In genomic region chr10:97292097-97292861, GRCh38 we compare ENCODE assay signal across 8 cellular contexts. TPM values are rescaled to one million over a fixed set of nuclear protein-coding genes. Genes with fewer than 3 reads are reported as not detected.
DNase-seq lines count a peak whose midpoint lies in the region; ATAC-seq, FAIRE-seq and TF ChIP-seq lines count a peak whose summit lies in the region.

Gene ARHGAP19 (minus strand): TSS chr10:97292637. CDS start chr10:97292627, 10 bp downstream.

- POLR2A ChIA-PET in T-cell (lab: Charles Lee) = interaction anchor here in 1 of 2 donors (0.5 kb wide), 1 partner anchor 138 kb away, joined by 9 read pairs; no protein-coding TSS in a partner anchor

- WGBS in adrenal gland, 4 donors = 0 to 1% (median 1%) methylated on average over 33 to 55 of the region's 55 CpGs
- no CpG with 5 or more reads among the region's 55 CpGs for WGBS in trophoblast cell (ENCODE audit: extremely low coverage, insufficient coverage, insufficient read length)

- no peak within 1 kb of the TSS for H2AK5ac ChIP-seq in trophoblast cell (ENCODE audit: low read length)

- H4K12ac ChIP-seq in trophoblast cell (ENCODE audit: low read depth, low read length) = peak within 1 kb of the TSS; percentile 72

- H2BK12ac ChIP-seq in trophoblast cell (ENCODE audit: low read length) = no peak within 1 kb of the TSS

- no peak within 1 kb of the TSS for H3K23ac ChIP-seq in trophoblast cell (ENCODE audit: low read length)

- H3K18ac ChIP-seq in trophoblast cell (ENCODE audit: low read length) = peak within 1 kb of the TSS; percentile 78

- peak within 1 kb of the TSS; percentile 38 for H3K4ac ChIP-seq in trophoblast cell (ENCODE audit: low read depth, low read length)

- peaks cover 22 to 28% (median 22%) of the 10 kb centered on the region in 3 donors for H3K4me1 Mint-ChIP-seq in T-cell
- H3K4me1 Mint-ChIP-seq in type B pancreatic cell (ENCODE audit: unreplicated experiment) = peaks cover 10% of the 10 kb centered on the region

- peak within 1 kb of the TSS; percentile 77 for H2BK5ac ChIP-seq in trophoblast cell (ENCODE audit: low read depth, low read length, poor library complexity)

- H3K36me3 Mint-ChIP-seq in T-cell (peaks cover 3% of the 10 kb centered on the region), type B pancreatic cell (peaks cover 3% of the 10 kb centered on the region)

- peak within 1 kb of the TSS; percentile 77 for H4K91ac ChIP-seq in trophoblast cell (ENCODE audit: low read depth, low read length)

- peaks cover 4% of the 10 kb centered on the region for H3K79me1 ChIP-seq in trophoblast cell (ENCODE audit: low read length)

- H3K27me3 ChIP-seq in adrenal gland (no peaks in the 10 kb centered on the region), trophoblast cell (ENCODE audit: insufficient read depth, low read length) (no peaks in the 10 kb centered on the region)

- H3K4me1 ChIP-seq in adrenal gland (replicated peaks in 1 of 2) (peaks cover 0 to 8% of the 10 kb centered on the region in 2 donors), trophoblast cell (ENCODE audit: control insufficient read depth in 1 of 2, insufficient read depth in 2 of 2, low read length in 2 of 2) (peaks cover 0 to 2% of the 10 kb centered on the region in 2 experiments)

- H3K9me3 Mint-ChIP-seq in T-cell (no peaks in the 10 kb centered on the region), type B pancreatic cell (no peaks in the 10 kb centered on the region)

- H3K4me3 Mint-ChIP-seq in T-cell = peak within 1 kb of the TSS; percentile 84 to 97 (median 89)
- peak within 1 kb of the TSS; percentile 93 for H3K4me3 Mint-ChIP-seq in type B pancreatic cell

- CTCF ChIA-PET in T-cell (lab: Charles Lee) = interaction anchor here (0.5 to 1.2 kb wide), 3 partner anchors 10 to 747 kb away, joined by 3 to 8 read pairs (median 3); no protein-coding TSS in a partner anchor

- H3K14ac ChIP-seq in trophoblast cell (ENCODE audit: low read length) = peak within 1 kb of the TSS; percentile 80

- H3K9me3 ChIP-seq in adrenal gland (replicated peaks in 1 of 3) (no peaks in the 10 kb centered on the region), trophoblast cell (ENCODE audit: insufficient read depth, low read depth, low read length) (no peaks in the 10 kb centered on the region)

- intact Hi-C loops in adrenal gland (cut with DNase I) = no loop called here
- intact Hi-C loops in cardiac septum (cut with DNase I) = loop anchor here (2.0 to 5.0 kb wide), 2 partner anchors 27 to 40 kb away; partner anchors contain the start of genes FRAT1 and FRAT2

- ATAC-seq in HG02840 (IDR thresholded peaks at IDR 0.05; ENCODE audit: low FRiP score, unreplicated experiment) = peak; percentile 99
- ATAC-seq in T-cell (replicated peaks in 1 of 4) = peak; percentile 99

- no peaks in the 10 kb centered on the region for H3K36me3 ChIP-seq in adrenal gland (replicated peaks in 1 of 2)
- no peaks in the 10 kb centered on the region for H3K36me3 ChIP-seq in trophoblast cell (ENCODE audit: control insufficient read depth in 1 of 2, insufficient read depth in 2 of 2, low read length in 2 of 2)

- peak within 1 kb of the TSS; percentile 63 for H3K4me2 ChIP-seq in trophoblast cell (ENCODE audit: low read length)

- no peaks in the 10 kb centered on the region for H3K27me3 Mint-ChIP-seq in T-cell
- H3K27me3 Mint-ChIP-seq in type B pancreatic cell = no peaks in the 10 kb centered on the region

- peak within 1 kb of the TSS; percentile 82 to 86 for H3K27ac Mint-ChIP-seq in T-cell
- H3K27ac Mint-ChIP-seq in type B pancreatic cell = peak within 1 kb of the TSS; percentile 90

- H3K79me2 ChIP-seq in trophoblast cell (ENCODE audit: control insufficient read depth, insufficient read depth, low read length, poor library complexity) = peaks cover 2% of the 10 kb centered on the region

- FAIRE-seq in GM12891 (lab: Jason Lieb, UNC) = peak; percentile 90

- peak in 3 of 6 experiments; percentile 8 to 22 (median 17) for TF ChIP-seq CTCF in adrenal gland (IDR thresholded peaks at IDR 0.05)
- TF ChIP-seq CTCF in type B pancreatic cell (conservative IDR thresholded peaks at IDR 0.05) = peak; percentile 41

- peak within 1 kb of the TSS; percentile 86 for H4K8ac ChIP-seq in trophoblast cell (ENCODE audit: low read depth, low read length)

- TF ChIP-seq POLR2A in GM12891 (IDR thresholded peaks at IDR 0.05; ENCODE audit: low read depth, low read length) (peak; percentile 61; the same call in 1 of the 2 replicates), adrenal gland (IDR thresholded peaks at IDR 0.05) (peak; percentile 47 to 85)

- DNase-seq in GM12891 (ENCODE audit: insufficient read length, low spot score) (peak; percentile 81), NCI-H1436 treated with DMSO at 0.1 percent for 48 hours (lab: John Stamatoyannopoulos, UW) (peak; percentile 96), T-cell (peak; percentile 77 to 96 (median 94)), adrenal gland (peak; percentile 96 to 99 (median 98)), cardiac septum (ENCODE audit: low spot score) (peak; percentile 96), trophoblast cell (peak; percentile 98), type B pancreatic cell (ENCODE audit: extremely low spot score, unreplicated experiment) (peak; percentile 91)

- H2AFZ ChIP-seq in trophoblast cell (ENCODE audit: insufficient read depth, low read length, poor library complexity) = peak within 1 kb of the TSS; percentile 91

- H3K27ac ChIP-seq in adrenal gland (peak within 1 kb of the TSS; percentile 22 to 94 (median 88)), trophoblast cell (ENCODE audit: low read depth, low read length) (peak within 1 kb of the TSS; percentile 96)

- peak within 1 kb of the TSS; percentile 85 for H2BK120ac ChIP-seq in trophoblast cell (ENCODE audit: insufficient read depth, low read length, poor library complexity)

- H3K4me3 ChIP-seq in adrenal gland (peak within 1 kb of the TSS; percentile 20 to 75 (median 61)), trophoblast cell (ENCODE audit: low read depth, low read length) (peak within 1 kb of the TSS; percentile 81)

- peak within 1 kb of the TSS; percentile 76 for H3K9ac ChIP-seq in trophoblast cell (ENCODE audit: low read length)

TF ChIP-seq in GM12891, 5 proteins besides CTCF, POLR2A, EP300 and RAD21:
- peak; percentile 67 for TF ChIP-seq TAF1 (IDR thresholded peaks at IDR 0.05; ENCODE audit: low read depth, low read length)
- no peak for TF ChIP-seq PAX5 (IDR thresholded peaks at IDR 0.05; ENCODE audit: insufficient read depth, low read length, severe bottlenecking)
- peak; percentile 47; the same call in 1 of the 2 replicates for TF ChIP-seq SPI1 (IDR thresholded peaks at IDR 0.05; ENCODE audit: low read depth, low read length)
- peak; percentile 6; the same call in 1 of the 2 replicates for TF ChIP-seq POU2F2 (IDR thresholded peaks at IDR 0.05; ENCODE audit: low read depth, low read length)
- TF ChIP-seq POLR2AphosphoS5 (IDR thresholded peaks at IDR 0.05; ENCODE audit: low read depth, low read length) = peak; percentile 67; the same call in 1 of the 2 replicates

RNA-seq across cellular contexts. Expression of gene ARHGAP19, which starts in this region (rescaled TPM):
- 15.2 TPM for polyA plus RNA-seq in GM12891 (2012; ENCODE audit: low read depth, missing spikeins)
- 10 to 100 TPM; 11.0 to 18.9 (median 15.0) TPM for total RNA-seq in T-cell
- total RNA-seq in adrenal gland = 10 to 100 TPM in 1 of 8 donors, 1 to 10 TPM in 7; 4.3 to 15.0 (median 6.8) TPM
- polyA plus RNA-seq in adrenal gland = 1 to 10 TPM; 1.7 to 7.6 (median 2.2) TPM
- 4.4 TPM for total RNA-seq in cardiac septum
- 12.1 and 12.8 TPM in 2 replicates for polyA plus RNA-seq in trophoblast cell (2013)
- total RNA-seq in type B pancreatic cell (ENCODE audit: low replicate concordance) = 7.3 and 19.8 TPM in 2 replicates

Comparison
In these comparisons a context has a peak if more than half of its experiments do, and no peak if none do; other contexts are left out.
1. Peak in every context shown above with its lines: DNase-seq, ATAC-seq, H3K4me3 ChIP-seq and H3K27ac ChIP-seq.